Comparison of ENCODE assay signal across 8 cellular contexts in genomic region chr11:111871693-111872161, GRCh38. TPM values are rescaled to one million over a fixed set of nuclear protein-coding genes. Genes with fewer than 3 reads are reported as not detected.
DNase-seq lines count a peak whose midpoint lies in the region; ATAC-seq, FAIRE-seq and TF ChIP-seq lines count a peak whose summit lies in the region.

No MANE protein-coding gene starts in this region.

- H3K27ac Mint-ChIP-seq in activated naive CD8-positive, alpha-beta T cell treated with anti-CD3 and anti-CD28 coated beads, Interleukin-2, amount 50 U/mL, for 24 hours: peak overlapping the region; percentile 86

- WGBS in suprapubic skin: 51% methylated on average over 5 of the region's 5 CpGs

- peaks cover 25% of the 10 kb centered on the region for H3K36me3 Mint-ChIP-seq in activated naive CD8-positive, alpha-beta T cell treated with anti-CD3 and anti-CD28 coated beads, Interleukin-2, amount 50 U/mL, for 24 hours (ENCODE audit: low read depth)

- H3K4me3 ChIP-seq in AG04449 (ENCODE audit: low read depth, low read length): peak overlapping the region; percentile 90
- peak overlapping the region; percentile 63 for H3K4me3 ChIP-seq in HFF-Myc (replicated peaks; ENCODE audit: low read depth, low read length)
- H3K4me3 ChIP-seq in keratinocyte (ENCODE audit: control insufficient read depth in 2 of 3, extremely low read depth in 1 of 3, insufficient read depth in 2 of 3, low read depth in 1 of 3, low read length in 3 of 3): peak overlapping the region; percentile 74 to 86 (median 82)
- peak overlapping the region; percentile 72 for H3K4me3 ChIP-seq in suprapubic skin

- no peak for TF ChIP-seq CTCF in AG04449 (IDR thresholded peaks at IDR 0.05; ENCODE audit: insufficient read depth, low read length, missing control alignments)
- no peak for TF ChIP-seq CTCF in HFF-Myc (IDR thresholded peaks at IDR 0.05; ENCODE audit: low read depth, low read length, missing control alignments)
- TF ChIP-seq CTCF in keratinocyte (optimal IDR thresholded peaks at IDR 0.05 in 1 of 3, IDR thresholded peaks at IDR 0.05 in 1 of 3, conservative IDR thresholded peaks at IDR 0.05 in 1 of 3; ENCODE audit: extremely low read depth in 1 of 3, insufficient read depth in 2 of 3, low read length in 3 of 3): no peak
- TF ChIP-seq CTCF in suprapubic skin (IDR thresholded peaks at IDR 0.05): no peak

- no peak for TF ChIP-seq POLR2A in suprapubic skin (IDR thresholded peaks at IDR 0.05)

- CTCF ChIA-PET in AG04449 (lab: Yijun Ruan, JAX): interaction anchor here (0.6 to 4.0 kb wide), 17 partner anchors 9 to 268 kb away, joined by 3 to 26 read pairs (median 7); partner anchors contain the start of genes CFAP68 and PIH1D2

- no peak for DNase-seq in AG04449 (ENCODE audit: low read depth, low spot score)
- no peak for DNase-seq in HFF-Myc (ENCODE audit: extremely low read depth, low read depth)
- no peak for DNase-seq in activated naive CD8-positive, alpha-beta T cell treated with anti-CD3 and anti-CD28 coated beads, Interleukin-2, amount 50 U/mL, for 24 hours
- DNase-seq in keratinocyte (ENCODE audit: low read depth, low spot score): no peak
- no peak for DNase-seq in suprapubic skin (ENCODE audit: low spot score in 2 of 2)
- DNase-seq in GM19240 (ENCODE audit: insufficient read length, low spot score): no peak

- FAIRE-seq in keratinocyte (lab: Jason Lieb, UNC): no peak

- H2AFZ ChIP-seq in keratinocyte (ENCODE audit: control insufficient read depth, low read length): peak overlapping the region; percentile 95

- dilution Hi-C loops in keratinocyte (cut with MboI; ENCODE audit: extremely low pct_ligation_motif_present, low sequenced_read_pairs): no loop called here

- H3K27ac ChIP-seq in keratinocyte (ENCODE audit: control insufficient read depth, insufficient read depth, low read length) (no peak overlapping the region), suprapubic skin (peak overlapping the region; percentile 78)

- peaks cover 3% of the 10 kb centered on the region for H3K79me2 ChIP-seq in keratinocyte (ENCODE audit: control insufficient read depth, insufficient read depth, low read length)

- H3K9ac ChIP-seq in keratinocyte (ENCODE audit: control insufficient read depth, extremely low read depth, insufficient read depth, low read length): peak overlapping the region; percentile 78

- peak overlapping the region; percentile 79 for H3K4me2 ChIP-seq in keratinocyte (ENCODE audit: control insufficient read depth, extremely low read depth, insufficient read depth, low read depth, low read length)

- no peak for ATAC-seq in activated naive CD8-positive, alpha-beta T cell treated with anti-CD3 and anti-CD28 coated beads, Interleukin-2, amount 50 U/mL, for 24 hours
- ATAC-seq in GM21447 (IDR thresholded peaks at IDR 0.05; ENCODE audit: unreplicated experiment) (no peak), GM18870 (IDR thresholded peaks at IDR 0.05; ENCODE audit: unreplicated experiment) (no peak)

- H3K9me3 Mint-ChIP-seq in activated naive CD8-positive, alpha-beta T cell treated with anti-CD3 and anti-CD28 coated beads, Interleukin-2, amount 50 U/mL, for 24 hours: no peaks in the 10 kb centered on the region

- H4K20me1 ChIP-seq in keratinocyte (ENCODE audit: control insufficient read depth, extremely low read depth, insufficient read depth, low read length): no peaks in the 10 kb centered on the region

- peak overlapping the region; percentile 88 for H3K4me3 Mint-ChIP-seq in activated naive CD8-positive, alpha-beta T cell treated with anti-CD3 and anti-CD28 coated beads, Interleukin-2, amount 50 U/mL, for 24 hours

- H3K9me3 ChIP-seq in keratinocyte (ENCODE audit: control insufficient read depth, low read depth, low read length) (no peaks in the 10 kb centered on the region), suprapubic skin (no peaks in the 10 kb centered on the region)

- H3K27me3 ChIP-seq in keratinocyte (ENCODE audit: control insufficient read depth, extremely low read depth, insufficient read depth, low read length) (no peaks in the 10 kb centered on the region), suprapubic skin (no peaks in the 10 kb centered on the region)

- no peaks in the 10 kb centered on the region for H3K9me1 ChIP-seq in keratinocyte (ENCODE audit: control insufficient read depth, extremely low read depth, insufficient read depth, low read length)

- H3K36me3 ChIP-seq in keratinocyte (ENCODE audit: control insufficient read depth in 2 of 2, extremely low read depth in 1 of 2, insufficient read depth in 2 of 2, low read length in 2 of 2) (peaks cover 0 to 5% of the 10 kb centered on the region in 2 experiments), suprapubic skin (peaks cover 19% of the 10 kb centered on the region)

- no peak for TF ChIP-seq EP300 in suprapubic skin (IDR thresholded peaks at IDR 0.05)

- peaks cover 18% of the 10 kb centered on the region for H3K4me1 Mint-ChIP-seq in activated naive CD8-positive, alpha-beta T cell treated with anti-CD3 and anti-CD28 coated beads, Interleukin-2, amount 50 U/mL, for 24 hours

- H3K27me3 Mint-ChIP-seq in activated naive CD8-positive, alpha-beta T cell treated with anti-CD3 and anti-CD28 coated beads, Interleukin-2, amount 50 U/mL, for 24 hours: no peaks in the 10 kb centered on the region

- H3K4me1 ChIP-seq in keratinocyte (ENCODE audit: control insufficient read depth, extremely low read depth, insufficient read depth, low read length): peaks cover 7% of the 10 kb centered on the region
- peaks cover 22% of the 10 kb centered on the region for H3K4me1 ChIP-seq in suprapubic skin

- POLR2A ChIA-PET in AG04449 (lab: Yijun Ruan, JAX): interaction anchor here (0.6 to 1.0 kb wide), 5 partner anchors 21 to 215 kb away, joined by 3 to 4 read pairs (median 3); partner anchors contain the start of genes SDHD and TIMM8B

RNA-seq across cellular contexts. Expression of gene ALG9, which starts 0.3 kb away (rescaled TPM):
- 23.4 to 34.4 TPM (median 27.2 TPM) in 3 replicates for polyA plus RNA-seq in keratinocyte
- 1.3 TPM for polyA plus RNA-seq in keratinocyte (2011; ENCODE audit: low read depth)
- 11.6 and 24.6 TPM in 2 replicates for polyA plus RNA-seq in keratinocyte (2011; cell fraction: cytosol; rRNA removed)
- 51.7 and 54.4 TPM in 2 replicates for polyA plus RNA-seq in keratinocyte (2011; cell fraction: nucleus; rRNA removed)
- polyA plus RNA-seq in keratinocyte (2012; ENCODE audit: low replicate concordance): 20.0 and 20.8 TPM in 2 replicates
- 34.9 to 54.2 TPM (median 46.1 TPM) in 3 replicates for polyA minus RNA-seq in keratinocyte
- 23.8 TPM for polyA minus RNA-seq in keratinocyte (2011; cell fraction: cytosol; rRNA and poly(A)+ RNA removed)
- 36.4 and 70.7 TPM in 2 replicates for polyA minus RNA-seq in keratinocyte (2011; cell fraction: nucleus; rRNA and poly(A)+ RNA removed)
- 10 to 100 TPM; 26.2 to 74.3 (median 31.4) TPM for total RNA-seq in suprapubic skin

RNA-seq across cellular contexts. Expression of gene FDXACB1, which starts 7.2 kb away (rescaled TPM):
- polyA plus RNA-seq in keratinocyte: 2.2 to 3.5 TPM (median 2.9 TPM) in 3 replicates
- polyA plus RNA-seq in keratinocyte (2011; ENCODE audit: low read depth): 0.46 TPM
- 1.5 and 2.4 TPM in 2 replicates for polyA plus RNA-seq in keratinocyte (2011; cell fraction: cytosol; rRNA removed)
- 1.9 and 2.0 TPM in 2 replicates for polyA plus RNA-seq in keratinocyte (2011; cell fraction: nucleus; rRNA removed)
- 1.8 and 2.4 TPM in 2 replicates for polyA plus RNA-seq in keratinocyte (2012; ENCODE audit: low replicate concordance)
- polyA minus RNA-seq in keratinocyte: 1.4 to 2.2 TPM (median 2.1 TPM) in 3 replicates
- polyA minus RNA-seq in keratinocyte (2011; cell fraction: cytosol; rRNA and poly(A)+ RNA removed): 1.7 TPM
- polyA minus RNA-seq in keratinocyte (2011; cell fraction: nucleus; rRNA and poly(A)+ RNA removed): 1.4 and 2.5 TPM in 2 replicates
- 1 to 10 TPM; 3.5 to 5.6 (median 3.9) TPM for total RNA-seq in suprapubic skin

RNA-seq across cellular contexts. Expression of gene CFAP68, which starts 7.6 kb away (rescaled TPM):
- polyA plus RNA-seq in keratinocyte: 33.0 to 63.8 TPM (median 58.9 TPM) in 3 replicates
- 10.7 TPM for polyA plus RNA-seq in keratinocyte (2011; ENCODE audit: low read depth)
- 47.9 and 77.0 TPM in 2 replicates for polyA plus RNA-seq in keratinocyte (2011; cell fraction: cytosol; rRNA removed)
- polyA plus RNA-seq in keratinocyte (2011; cell fraction: nucleus; rRNA removed): 18.0 and 18.4 TPM in 2 replicates
- polyA plus RNA-seq in keratinocyte (2012; ENCODE audit: low replicate concordance): 32.5 and 39.3 TPM in 2 replicates
- polyA minus RNA-seq in keratinocyte: 22.4 to 29.5 TPM (median 24.0 TPM) in 3 replicates
- 5.4 TPM for polyA minus RNA-seq in keratinocyte (2011; cell fraction: cytosol; rRNA and poly(A)+ RNA removed)
- polyA minus RNA-seq in keratinocyte (2011; cell fraction: nucleus; rRNA and poly(A)+ RNA removed): 3.4 and 9.5 TPM in 2 replicates
- total RNA-seq in suprapubic skin: 10 to 100 TPM; 27.7 to 42.4 (median 32.7) TPM

RNA-seq across cellular contexts. Expression of gene CRYAB, which starts 39.8 kb away (rescaled TPM):
- polyA plus RNA-seq in keratinocyte: 7.4 to 47.9 TPM (median 11.0 TPM) in 3 replicates
- polyA plus RNA-seq in keratinocyte (2011; ENCODE audit: low read depth): 264 TPM
- 61.4 and 90.5 TPM in 2 replicates for polyA plus RNA-seq in keratinocyte (2011; cell fraction: cytosol; rRNA removed)
- polyA plus RNA-seq in keratinocyte (2011; cell fraction: nucleus; rRNA removed): 56.5 and 64.7 TPM in 2 replicates
- 11.6 and 2,032 TPM in 2 replicates for polyA plus RNA-seq in keratinocyte (2012; ENCODE audit: low replicate concordance)
- 2.3 to 18.6 TPM (median 15.9 TPM) in 3 replicates for polyA minus RNA-seq in keratinocyte
- polyA minus RNA-seq in keratinocyte (2011; cell fraction: cytosol; rRNA and poly(A)+ RNA removed): 9.0 TPM
- 18.0 and 22.3 TPM in 2 replicates for polyA minus RNA-seq in keratinocyte (2011; cell fraction: nucleus; rRNA and poly(A)+ RNA removed)
- 100 to 1,000 TPM; 144 to 203 (median 176) TPM for total RNA-seq in suprapubic skin

RNA-seq across cellular contexts. Expression of gene HSPB2, which starts 40.8 kb away (rescaled TPM):
- polyA plus RNA-seq in keratinocyte: 0.08 to 0.98 TPM (median 0.22 TPM) in 3 replicates
- not detected for polyA plus RNA-seq in keratinocyte (2011; ENCODE audit: low read depth)
- 0.55 TPM in 1 of 2 replicates, not detected in the other for polyA plus RNA-seq in keratinocyte (2011; cell fraction: cytosol; rRNA removed)
- polyA plus RNA-seq in keratinocyte (2011; cell fraction: nucleus; rRNA removed): 0.28 and 0.40 TPM in 2 replicates
- 0.48 and 1.2 TPM in 2 replicates for polyA plus RNA-seq in keratinocyte (2012; ENCODE audit: low replicate concordance)
- polyA minus RNA-seq in keratinocyte: 0.63 TPM in 1 of 3 replicates, not detected in the others
- polyA minus RNA-seq in keratinocyte (2011; cell fraction: cytosol; rRNA and poly(A)+ RNA removed): not detected
- not detected in 2 replicates for polyA minus RNA-seq in keratinocyte (2011; cell fraction: nucleus; rRNA and poly(A)+ RNA removed)
- 1 to 10 TPM in 1 of 4 donors, not detected in 3; 3.1 TPM for total RNA-seq in suprapubic skin
